ENCODE assay signal across 23 cellular contexts in genomic region chr19:12244370-12244769, GRCh38. TPM values are rescaled to one million over a fixed set of nuclear protein-coding genes. Genes with fewer than 3 reads are reported as not detected.
DNase-seq lines count a peak whose midpoint lies in the region; ATAC-seq, FAIRE-seq and TF ChIP-seq lines count a peak whose summit lies in the region.
"Had no signal": no experiment of that assay in that cellular context is flagged by ENCODE, and none has a peak within 500 bp of the region (broad histone marks: within the 10 kb centered on the region; RNA-seq: fewer than 3 reads in every experiment).

No MANE protein-coding gene starts in this region.

- no peak for FAIRE-seq in H1 (lab: Jason Lieb, UNC)

- no peak overlapping the region for H2BK120ac ChIP-seq in H1 (replicated peaks; ENCODE audit: low read depth, low read length)

- no peak for DNase-seq in BE2C
- DNase-seq in ELR (ENCODE audit: low read depth): peak; percentile 5
- DNase-seq in H1 (ENCODE audit: low read depth in 1 of 2, low spot score in 2 of 2): no peak
- DNase-seq in erythroblast (lab: John Stamatoyannopoulos, UW): no peak
- DNase-seq in NCI-H128 (lab: John Stamatoyannopoulos, UW; ENCODE audit: unreplicated experiment): no peak
- DNase-seq: activated CD4-positive, alpha-beta T cell treated with anti-CD3 and anti-CD28 coated beads, Interleukin-2, amount 50 U/mL, for 48 hours; activated naive CD4-positive, alpha-beta T cell treated with anti-CD3 and anti-CD28 coated beads, Interleukin-2, amount 50 U/mL, for 16 hours; activated T-cell treated with anti-CD3 and anti-CD28 coated beads, Interleukin-2, amount 50 U/mL, for 1 hour; dorsolateral prefrontal cortex; GDM1; glutamatergic neuron; lower lobe of right lung; NCI-H187 treated with DMSO at 0.1 percent for 48 hours; NCI-H526; stimulated activated CD4-positive, alpha-beta T cell treated with anti-CD3 and anti-CD28 coated beads, Interleukin-4, amount 100 ng/mL, for 24 hours had no signal

- CTCF ChIA-PET in H1 (lab: Charles Lee; ENCODE audit: partially characterized antibody): no interaction called here

- H3K4me1 ChIP-seq in BE2C (no peaks in the 10 kb centered on the region), OCI-LY1 (ENCODE audit: insufficient read depth, low read length, severe bottlenecking) (no peaks in the 10 kb centered on the region), H1 (replicated peaks in 1 of 4; ENCODE audit: control insufficient read depth in 3 of 4, insufficient read depth in 4 of 4, low read length in 3 of 4) (no peaks in the 10 kb centered on the region)
- H3K4me1 ChIP-seq: esophagus muscularis mucosa, HAP-1, lower lobe of right lung, parathyroid adenoma, suprapubic skin had no signal

- H3K56ac ChIP-seq in H1 (replicated peaks; ENCODE audit: insufficient read length, low read depth, low read length): no peak overlapping the region

- H2BK15ac ChIP-seq in H1 (ENCODE audit: low read length): no peak overlapping the region

- H3K23me2 ChIP-seq in H1 (ENCODE audit: low read depth, low read length): no peaks in the 10 kb centered on the region

- no peaks in the 10 kb centered on the region for H3K36me3 ChIP-seq in BE2C
- H3K36me3 ChIP-seq in OCI-LY1 (ENCODE audit: insufficient read depth, low read length): no peaks in the 10 kb centered on the region
- H3K36me3 ChIP-seq in H1 (ENCODE audit: control insufficient read depth in 2 of 4, insufficient read depth in 4 of 4, low read length in 3 of 4): no peaks in the 10 kb centered on the region
- H3K36me3 ChIP-seq: HAP-1 had no signal

- H2BK20ac ChIP-seq in H1 (ENCODE audit: low read length): no peak overlapping the region

- H3K79me1 ChIP-seq in H1 (ENCODE audit: low read depth, low read length): no peaks in the 10 kb centered on the region

- H4K20me1 ChIP-seq in OCI-LY1 (ENCODE audit: insufficient read depth, low read length) (no peaks in the 10 kb centered on the region), H1 (replicated peaks in 1 of 2; ENCODE audit: control insufficient read depth in 1 of 2, insufficient read depth in 2 of 2, low read length in 2 of 2) (no peaks in the 10 kb centered on the region)

- TF ChIP-seq EP300 in H1 (IDR thresholded peaks at IDR 0.05; ENCODE audit: borderline replicate concordance in 1 of 2, low read depth in 2 of 2, low read length in 2 of 2): no peak

- H3K27ac ChIP-seq in OCI-LY1 (ENCODE audit: low read depth, low read length, poor library complexity, severe bottlenecking): no peak overlapping the region
- no peak overlapping the region for H3K27ac ChIP-seq in H1 (ENCODE audit: low read depth, low read length)
- H3K27ac ChIP-seq: dorsolateral prefrontal cortex, esophagus muscularis mucosa, lower lobe of right lung, parathyroid adenoma, skin epidermis, suprapubic skin had no signal

- 85% methylated on average over 2 of the region's 2 CpGs; no CpG with 5 or more reads in 1 of the 2 experiments for WGBS in H1 (ENCODE audit: extremely low coverage in 1 of 2, insufficient coverage in 1 of 2, insufficient read length in 1 of 2, insufficient replicate concordance in 2 of 2, low coverage in 1 of 2, low lambda C conversion rate in 2 of 2, missing lambda C conversion rate in 1 of 2), 2 experiments

- H4K5ac ChIP-seq in H1 (ENCODE audit: insufficient read length, low read depth, low read length): no peak overlapping the region

- no peak overlapping the region for H4K91ac ChIP-seq in H1 (replicated peaks; ENCODE audit: insufficient read length, low read length)

- H3K23ac ChIP-seq in H1 (ENCODE audit: insufficient read length): no peak overlapping the region

- H3K4me3 ChIP-seq in BE2C (ENCODE audit: low read depth, low read length) (no peak overlapping the region), OCI-LY1 (ENCODE audit: low read depth, low read length, poor library complexity, severe bottlenecking) (no peak overlapping the region), H1 (ENCODE audit: extremely low read depth in 1 of 4, insufficient read depth in 2 of 4, low read depth in 3 of 4, low read length in 4 of 4) (no peak overlapping the region)
- H3K4me3 ChIP-seq: dorsolateral prefrontal cortex, esophagus muscularis mucosa, HAP-1, lower lobe of right lung, skin epidermis, suprapubic skin had no signal

- H3K27me3 ChIP-seq in BE2C: no peaks in the 10 kb centered on the region
- H3K27me3 ChIP-seq in OCI-LY1 (ENCODE audit: insufficient read depth, low read length): no peaks in the 10 kb centered on the region
- H3K27me3 ChIP-seq in H1 (replicated peaks in 1 of 4; ENCODE audit: control insufficient read depth in 3 of 4, extremely low read depth in 1 of 4, insufficient read depth in 3 of 4, low read length in 3 of 4): no peaks in the 10 kb centered on the region; a peak in 1 of 7 replicates
- H3K27me3 ChIP-seq: dorsolateral prefrontal cortex, esophagus muscularis mucosa, suprapubic skin had no signal

- no peak overlapping the region for H3K9ac ChIP-seq in OCI-LY1 (ENCODE audit: low read length)
- no peak overlapping the region for H3K9ac ChIP-seq in H1 (replicated peaks in 1 of 4; ENCODE audit: extremely low read depth in 1 of 4, low read depth in 3 of 4, low read length in 3 of 4)
- H3K9ac ChIP-seq: parathyroid adenoma had no signal

- POLR2A ChIA-PET in H1 (lab: Charles Lee; ENCODE audit: partially characterized antibody): no interaction called here

- no peak overlapping the region for H2AK5ac ChIP-seq in H1 (ENCODE audit: low read depth, low read length)

- no peak overlapping the region for H2BK5ac ChIP-seq in H1 (ENCODE audit: low read depth, low read length)

- H4K8ac ChIP-seq in H1 (ENCODE audit: extremely low read depth, insufficient read depth, low read length): no peak overlapping the region

- no peaks in the 10 kb centered on the region for H3F3A ChIP-seq in OCI-LY1 (ENCODE audit: insufficient read depth, low read length)

- peak; percentile 54 for TF ChIP-seq RAD21 in H1 (IDR thresholded peaks at IDR 0.05 in 1 of 2, conservative IDR thresholded peaks at IDR 0.05 in 1 of 2; ENCODE audit: low read depth in 2 of 2, low read length in 2 of 2)

- H3K79me2 ChIP-seq in OCI-LY1 (ENCODE audit: insufficient read depth, low read length) (no peaks in the 10 kb centered on the region), H1 (ENCODE audit: control insufficient read depth in 1 of 2, insufficient read depth in 2 of 2, low read length in 2 of 2) (no peaks in the 10 kb centered on the region)
- H3K79me2 ChIP-seq: parathyroid adenoma had no signal

- no peak for TF ChIP-seq POLR2A in H1 (IDR thresholded peaks at IDR 0.05; ENCODE audit: control extremely low read depth in 1 of 2, low read depth in 2 of 2, low read length in 2 of 2)
- no peak for TF ChIP-seq POLR2A in erythroblast (IDR thresholded peaks at IDR 0.05; ENCODE audit: low read length)

- no peaks in the 10 kb centered on the region for H3K9me2 ChIP-seq in OCI-LY1 (ENCODE audit: low read depth, low read length)

- H3K4ac ChIP-seq in H1 (replicated peaks; ENCODE audit: insufficient read length, low read depth, low read length): no peak overlapping the region

- H3K9me3 ChIP-seq in BE2C: peaks cover 8% of the 10 kb centered on the region; the same call in 1 of the 2 replicates
- peaks cover 24% of the 10 kb centered on the region for H3K9me3 ChIP-seq in OCI-LY1 (ENCODE audit: low read length)
- peaks cover 43 to 44% of the 10 kb centered on the region in 2 experiments for H3K9me3 ChIP-seq in H1 (ENCODE audit: insufficient read depth in 2 of 2, low read depth in 1 of 2, low read length in 1 of 2)

- H3K18ac ChIP-seq in H1 (ENCODE audit: extremely low read depth, low read length): no peak overlapping the region

- H2AFZ ChIP-seq in OCI-LY1 (ENCODE audit: low read length): no peak overlapping the region
- no peak overlapping the region for H2AFZ ChIP-seq in H1 (ENCODE audit: low read length)
- H2AFZ ChIP-seq: parathyroid adenoma had no signal

- no peak overlapping the region for H3K4me2 ChIP-seq in OCI-LY1 (ENCODE audit: low read length)
- no peak overlapping the region for H3K4me2 ChIP-seq in H1 (ENCODE audit: insufficient read depth in 1 of 2, low read depth in 2 of 2, low read length in 2 of 2)

- ATAC-seq in GM18519 (IDR thresholded peaks at IDR 0.05; ENCODE audit: low FRiP score, unreplicated experiment) (no peak), HG03432 (IDR thresholded peaks at IDR 0.05; ENCODE audit: unreplicated experiment) (no peak)
- ATAC-seq: lower lobe of right lung had no signal

- TF ChIP-seq CTCF in BE2C (IDR thresholded peaks at IDR 0.05; ENCODE audit: low read depth, low read length) (peak; percentile 43), OCI-LY1 (IDR thresholded peaks at IDR 0.05; ENCODE audit: low read length) (peak; percentile 16; the same call in 1 of the 2 replicates), H1 (IDR thresholded peaks at IDR 0.05; ENCODE audit: control extremely low read depth in 1 of 3, insufficient read depth in 1 of 3, low read depth in 1 of 3, low read length in 3 of 3) (peak in 1 of 3 experiments; percentile 26; a peak in 1 of 4 replicates)

- no peak overlapping the region for H2BK12ac ChIP-seq in H1 (ENCODE audit: low read depth, low read length)

- no peak overlapping the region for H3K14ac ChIP-seq in H1 (ENCODE audit: insufficient read length)

TF ChIP-seq in H1, 55 proteins besides CTCF, POLR2A, EP300 and RAD21:
- TF ChIP-seq SAP30 (IDR thresholded peaks at IDR 0.05; ENCODE audit: insufficient read depth, insufficient replicate concordance, low read length) (no peak), POLR2AphosphoS5 (IDR thresholded peaks at IDR 0.05; ENCODE audit: low read depth, low read length) (no peak), NRF1 (IDR thresholded peaks at IDR 0.05; ENCODE audit: low read depth, low read length) (no peak), SP1 (IDR thresholded peaks at IDR 0.05; ENCODE audit: low read depth, low read length) (no peak)

RNA-seq across cellular contexts. Expression of gene ZNF44, which starts 50.3 kb away (rescaled TPM):
- polyA plus RNA-seq in BE2C (2012; ENCODE audit: insufficient read depth, insufficient read length, low read depth): 3.8 TPM
- total RNA-seq in H1 (2021; fragmentation: NEBNext Ultra II Directional; extraction: Animal tissue kit (Norgen Biotek cat#: 25700)): 2.8 and 3.2 TPM in 2 replicates
- 0.72 and 1.3 TPM in 2 replicates for polyA plus RNA-seq in H1 (2011; rRNA removed)
- 2.4 TPM for polyA plus RNA-seq in H1 (2011; cell fraction: cytosol; rRNA removed)
- 1.4 TPM for polyA plus RNA-seq in H1 (2011; cell fraction: nucleus; rRNA removed)
- 2.4 to 4.6 TPM (median 3.1 TPM) in 4 replicates for polyA plus RNA-seq in H1 (2012, experiment 1 of 2)
- 0.73 TPM for polyA plus RNA-seq in H1 (2012, experiment 2 of 2)
- 2.4 TPM for polyA plus RNA-seq in H1 (2013, experiment 1 of 2)
- polyA plus RNA-seq in H1 (2013, experiment 2 of 2): 2.2 TPM
- polyA minus RNA-seq in H1 (2011; rRNA and poly(A)+ RNA removed): 2.6 and 3.0 TPM in 2 replicates
- 3.2 TPM for polyA minus RNA-seq in H1 (2011; cell fraction: cytosol; rRNA and poly(A)+ RNA removed)
- 4.1 TPM for polyA minus RNA-seq in H1 (2011; cell fraction: nucleus; rRNA and poly(A)+ RNA removed)
